Comparison of ENCODE assay signal across 13 cellular contexts in the genomic region with DNA sequence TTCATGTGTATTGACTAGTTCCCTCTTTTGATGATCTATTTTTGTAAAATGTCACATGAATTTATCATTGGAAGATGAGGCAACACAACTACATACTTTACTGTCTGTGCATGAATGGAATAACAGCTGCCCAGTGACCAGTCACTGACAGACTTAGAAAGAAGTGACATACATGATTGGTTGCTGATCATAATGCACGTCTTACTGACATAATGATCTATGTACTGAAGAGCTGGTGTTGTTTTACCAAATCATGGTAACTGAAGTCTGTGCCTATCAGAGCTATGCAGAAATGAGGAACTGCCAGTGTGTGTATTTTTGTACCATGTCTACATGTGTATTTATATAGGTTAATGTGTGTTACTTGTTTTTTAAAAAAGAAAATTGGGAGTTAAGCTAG. TPM values are rescaled to one million over a fixed set of nuclear protein-coding genes. Genes with fewer than 3 reads are reported as not detected.
DNase-seq lines count a peak whose midpoint lies in the region; ATAC-seq and TF ChIP-seq lines count a peak whose summit lies in the region.
"Had no signal": no experiment of that assay in that cellular context is flagged by ENCODE, and none has a peak within 500 bp of the region (broad histone marks: within the 10 kb centered on the region; RNA-seq: fewer than 3 reads in every experiment).

No MANE protein-coding gene starts in this region.

- CTCF ChIA-PET in activated CD8-positive, alpha-beta memory T cell treated with anti-CD3 and anti-CD28 coated beads, Interleukin-2, amount 10 ng/mL, durations not matched to agents 7 days and 5 days (lab: Charles Lee): interaction anchor here (1.0 to 4.5 kb wide), 15 partner anchors 8 to 205 kb away, joined by 3 to 21 read pairs (median 5); a partner anchor contains a TSS
- CTCF ChIA-PET in activated B cell treated with CpG ODN at 0.5 μM for 24 hours (lab: Charles Lee): interaction anchor here (0.8 to 1.7 kb wide), 5 partner anchors 17 to 34 kb away, joined by 3 to 5 read pairs (median 3); no protein-coding TSS in a partner anchor

- H3K4me1 ChIP-seq in spleen: peaks cover 33 to 100% (median 67%) of the 10 kb centered on the region in 6 donors

- peak overlapping the region; percentile 20; the same call in 1 of the 2 replicates for H3K27ac ChIP-seq in HL-60 (replicated peaks)
- peak overlapping the region in 5 of 8 donors; percentile 20 to 74 (median 50) for H3K27ac ChIP-seq in spleen
- H3K27ac ChIP-seq: A549 had no signal

- H3K4me1 Mint-ChIP-seq in activated CD8-positive, alpha-beta memory T cell treated with anti-CD3 and anti-CD28 coated beads, Interleukin-2, amount 10 ng/mL, durations not matched to agents 7 days and 5 days: peaks cover 60% of the 10 kb centered on the region
- peaks cover 84% of the 10 kb centered on the region for H3K4me1 Mint-ChIP-seq in activated B cell treated with CpG ODN at 0.5 μM for 24 hours

- H3K27me3 ChIP-seq in HL-60 (ENCODE audit: insufficient read depth, poor library complexity, severe bottlenecking) (no peaks in the 10 kb centered on the region), spleen (replicated peaks in 1 of 7) (no peaks in the 10 kb centered on the region)
- H3K27me3 ChIP-seq: transverse colon had no signal

- no peak for ATAC-seq in activated CD8-positive, alpha-beta memory T cell treated with anti-CD3 and anti-CD28 coated beads, Interleukin-2, amount 10 ng/mL, durations not matched to agents 7 days and 5 days
- ATAC-seq in activated B cell treated with CpG ODN at 0.5 μM for 24 hours (ENCODE audit: low read depth) (peak; percentile 43), HG02885 (IDR thresholded peaks at IDR 0.05; ENCODE audit: poor library complexity, unreplicated experiment) (no peak)
- ATAC-seq: A549, SK-N-SH treated with all-trans-retinoic acid at 6 μM for 48 hours had no signal

- H3K4me3 Mint-ChIP-seq in activated CD8-positive, alpha-beta memory T cell treated with anti-CD3 and anti-CD28 coated beads, Interleukin-2, amount 10 ng/mL, durations not matched to agents 7 days and 5 days: peak overlapping the region; percentile 14
- peak overlapping the region; percentile 49 for H3K4me3 Mint-ChIP-seq in activated B cell treated with CpG ODN at 0.5 μM for 24 hours

- no peak for DNase-seq in activated CD8-positive, alpha-beta memory T cell treated with anti-CD3 and anti-CD28 coated beads, Interleukin-2, amount 10 ng/mL, durations not matched to agents 7 days and 5 days
- DNase-seq in activated CD8-positive, alpha-beta memory T cell treated with anti-CD3 and anti-CD28 coated beads, Interleukin-2, amount 50 U/mL, for 4 hours: no peak
- DNase-seq in HL-60 (ENCODE audit: low read depth in 1 of 2, low spot score in 1 of 2) (peak; percentile 41 to 53), activated B cell treated with CpG ODN at 0.5 μM for 24 hours (no peak), spleen (no peak), NCI-H526 treated with DMSO at 0.1 percent for 48 hours (lab: John Stamatoyannopoulos, UW) (no peak), T1000 (lab: John Stamatoyannopoulos, UW) (no peak)
- DNase-seq: activated gamma-delta T cell; stimulated activated CD4-positive, alpha-beta T cell treated with anti-CD3 and anti-CD28 coated beads, Interleukin-2, amount 100 ng/mL, for 24 hours; transverse colon had no signal

- H3K9me3 Mint-ChIP-seq in activated CD8-positive, alpha-beta memory T cell treated with anti-CD3 and anti-CD28 coated beads, Interleukin-2, amount 10 ng/mL, durations not matched to agents 7 days and 5 days (ENCODE audit: low read depth): no peaks in the 10 kb centered on the region
- H3K9me3 Mint-ChIP-seq in activated B cell treated with CpG ODN at 0.5 μM for 24 hours: no peaks in the 10 kb centered on the region

- H3K27ac Mint-ChIP-seq in activated CD8-positive, alpha-beta memory T cell treated with anti-CD3 and anti-CD28 coated beads, Interleukin-2, amount 10 ng/mL, durations not matched to agents 7 days and 5 days: peak overlapping the region; percentile 72
- H3K27ac Mint-ChIP-seq in activated B cell treated with CpG ODN at 0.5 μM for 24 hours: peak overlapping the region; percentile 73

- no peak for TF ChIP-seq CTCF in HL-60 (IDR thresholded peaks at IDR 0.05; ENCODE audit: insufficient read depth, low read length)
- no peak for TF ChIP-seq CTCF in activated B cell treated with CpG ODN at 0.5 μM for 24 hours (IDR thresholded peaks at IDR 0.05)
- no peak for TF ChIP-seq CTCF in spleen (IDR thresholded peaks at IDR 0.05 in 8 of 11, conservative IDR thresholded peaks at IDR 0.05 in 3 of 11)

- no peaks in the 10 kb centered on the region for H3K9me3 ChIP-seq in spleen
- H3K9me3 ChIP-seq: A549, transverse colon had no signal

- no peaks in the 10 kb centered on the region for H3K27me3 Mint-ChIP-seq in activated CD8-positive, alpha-beta memory T cell treated with anti-CD3 and anti-CD28 coated beads, Interleukin-2, amount 10 ng/mL, durations not matched to agents 7 days and 5 days
- H3K27me3 Mint-ChIP-seq in activated B cell treated with CpG ODN at 0.5 μM for 24 hours: no peaks in the 10 kb centered on the region

- peaks cover 0 to 5% (median 0%) of the 10 kb centered on the region in 6 donors for H3K36me3 ChIP-seq in spleen
- H3K36me3 ChIP-seq: transverse colon had no signal

- POLR2A ChIA-PET in activated B cell treated with CpG ODN at 0.5 μM for 24 hours (lab: Charles Lee): interaction anchor here (0.6 to 5.3 kb wide), 8 partner anchors 8 to 271 kb away, joined by 3 to 57 read pairs (median 8); a partner anchor contains a TSS

- intact Hi-C loops in activated B cell treated with CpG ODN at 0.5 μM for 24 hours (cut with micrococcal nuclease): no loop called here
- intact Hi-C loops in spleen (cut with DNase I; ENCODE audit: low total_unique reads): no loop called here

- peaks cover 20% of the 10 kb centered on the region for H3K36me3 Mint-ChIP-seq in activated CD8-positive, alpha-beta memory T cell treated with anti-CD3 and anti-CD28 coated beads, Interleukin-2, amount 10 ng/mL, durations not matched to agents 7 days and 5 days
- peaks cover 11% of the 10 kb centered on the region for H3K36me3 Mint-ChIP-seq in activated B cell treated with CpG ODN at 0.5 μM for 24 hours (ENCODE audit: low read depth)

- WGBS in spleen, 5 donors: 15 to 54% (median 46%) methylated on average over 1 of the region's 1 CpG

- no peak overlapping the region for H3K4me3 ChIP-seq in HL-60 (replicated peaks; ENCODE audit: insufficient read depth, low read length)
- no peak overlapping the region for H3K4me3 ChIP-seq in spleen
- H3K4me3 ChIP-seq: A549, transverse colon had no signal

- no peak for TF ChIP-seq POLR2A in spleen (IDR thresholded peaks at IDR 0.05)

RNA-seq across cellular contexts. Expression of a gene that starts 26.5 kb away (rescaled TPM):
- total RNA-seq in activated CD8-positive, alpha-beta memory T cell treated with anti-CD3 and anti-CD28 coated beads, Interleukin-2, amount 10 ng/mL, durations not matched to agents 7 days and 5 days: 10 to 100 TPM; 11.1 to 13.1 TPM
- total RNA-seq in activated B cell treated with CpG ODN at 0.5 μM for 24 hours (29.0 and 32.4 TPM in 2 replicates), spleen (10 to 100 TPM in 6 of 7 donors, 1 to 10 TPM in 1; 9.6 to 21.8 (median 15.3) TPM)
- polyA plus RNA-seq in spleen: 10 to 100 TPM; 25.6 to 33.9 (median 29.4) TPM
- polyA plus RNA-seq: A549 had no signal

RNA-seq across cellular contexts. Expression of a gene that starts 31.1 kb away (rescaled TPM):
- 10 to 100 TPM; 52.8 to 60.8 TPM for total RNA-seq in activated CD8-positive, alpha-beta memory T cell treated with anti-CD3 and anti-CD28 coated beads, Interleukin-2, amount 10 ng/mL, durations not matched to agents 7 days and 5 days
- total RNA-seq in activated B cell treated with CpG ODN at 0.5 μM for 24 hours (40.6 and 51.0 TPM in 2 replicates), spleen (10 to 100 TPM; 62.8 to 82.1 (median 72.3) TPM)
- polyA plus RNA-seq in spleen: 10 to 100 TPM; 49.3 to 57.3 (median 50.4) TPM

Comparison
In these comparisons a context has a peak if more than half of its experiments do, and no peak if none do; other contexts are left out.
1. DNase-seq: peak in HL-60 (2 of 2); none in activated CD8-positive, alpha-beta memory T cell treated with anti-CD3 and anti-CD28 coated beads, Interleukin-2, amount 10 ng/mL, durations not matched to agents 7 days and 5 days (single experiment), activated CD8-positive, alpha-beta memory T cell treated with anti-CD3 and anti-CD28 coated beads, Interleukin-2, amount 50 U/mL, for 4 hours (single experiment), activated B cell treated with CpG ODN at 0.5 μM for 24 hours (single experiment), spleen (single experiment), NCI-H526 treated with DMSO at 0.1 percent for 48 hours (single experiment) and T1000 (single experiment).